Comparison of ENCODE assay signal across 1 cellular context in genomic region chr20:1391640-1392442, GRCh38.
TF ChIP-seq lines count a peak whose summit lies in the region.

No MANE protein-coding gene starts in this region.

TF ChIP-seq in GM23338, 12 proteins besides CTCF, POLR2A, EP300 and RAD21 (continued from another document):
- TF ChIP-seq REST (IDR thresholded peaks at IDR 0.05; ENCODE audit: unreplicated experiment) (no peak), NANOG (IDR thresholded peaks at IDR 0.05; ENCODE audit: borderline replicate concordance) (no peak), STAT1 (IDR thresholded peaks at IDR 0.05; ENCODE audit: unreplicated experiment) (no peak), ZNF331 (CRISPR knock-in tag; IDR thresholded peaks at IDR 0.05; ENCODE audit: low read depth) (no peak), EZH2 (IDR thresholded peaks at IDR 0.05; ENCODE audit: low read depth, unreplicated experiment) (no peak), POLR2AphosphoS5 (IDR thresholded peaks at IDR 0.05; ENCODE audit: low read depth) (no peak), ZNF114 (CRISPR knock-in tag; IDR thresholded peaks at IDR 0.05) (no peak)
- TF ChIP-seq, protein P1, sequence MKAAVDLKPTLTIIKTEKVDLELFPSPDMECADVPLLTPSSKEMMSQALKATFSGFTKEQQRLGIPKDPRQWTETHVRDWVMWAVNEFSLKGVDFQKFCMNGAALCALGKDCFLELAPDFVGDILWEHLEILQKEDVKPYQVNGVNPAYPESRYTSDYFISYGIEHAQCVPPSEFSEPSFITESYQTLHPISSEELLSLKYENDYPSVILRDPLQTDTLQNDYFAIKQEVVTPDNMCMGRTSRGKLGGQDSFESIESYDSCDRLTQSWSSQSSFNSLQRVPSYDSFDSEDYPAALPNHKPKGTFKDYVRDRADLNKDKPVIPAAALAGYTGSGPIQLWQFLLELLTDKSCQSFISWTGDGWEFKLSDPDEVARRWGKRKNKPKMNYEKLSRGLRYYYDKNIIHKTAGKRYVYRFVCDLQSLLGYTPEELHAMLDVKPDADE (IDR thresholded peaks at IDR 0.05) = no peak
TF ChIP-seq in GM23338: peak in this region for 0.
